ENCODE assay signal across 16 cellular contexts in genomic region chr6:48141975-48142374, GRCh38. TPM values are rescaled to one million over a fixed set of nuclear protein-coding genes. Genes with fewer than 3 reads are reported as not detected.
"Had no signal": no experiment of that assay in that cellular context is flagged by ENCODE, and none has a peak within 500 bp of the region (broad histone marks: within the 10 kb centered on the region; RNA-seq: fewer than 3 reads in every experiment).

No MANE protein-coding gene starts in this region.

- H3K9me3 ChIP-seq: adrenal gland, neutrophil, pancreas, tibial artery had no signal

- DNase-seq: activated CD4-positive, alpha-beta T cell treated with anti-CD3 and anti-CD28 coated beads, Interleukin-2, amount 50 U/mL, for 1 hour; activated CD4-positive, CD25-positive, alpha-beta regulatory T cell treated with anti-CD3 and anti-CD28 coated beads, Interleukin-2, amount 50 U/mL, for 72 hours; activated CD8-positive, alpha-beta memory T cell treated with anti-CD3 and anti-CD28 coated beads, Interleukin-2, amount 50 U/mL, for 4 hours; activated effector memory CD4-positive, alpha-beta T cell treated with Interleukin-2 at 50 U/mL for 16 hours; activated T-cell treated with anti-CD3 and anti-CD28 coated beads, Interleukin-2, amount 50 U/mL, for 4 hours; adrenal gland; caudate nucleus; endodermal cell; pancreas; stimulated activated CD4-positive, alpha-beta T cell treated with anti-CD3 and anti-CD28 coated beads, Interleukin-1b, Interleukin-23, amount 100 ng/mL, for 48 hours; stimulated activated naive CD8-positive, alpha-beta T cell treated with anti-CD3 and anti-CD28 coated beads, Interleukin-15, Interleukin-2, amounts not matched to agents 100 U/mL and 50 U/mL, for 24 hours; substantia nigra; tibial artery had no signal

- ATAC-seq: activated T-cell treated with anti-CD3 and anti-CD28 coated beads, Interleukin-2, amount 50 U/mL, for 4 hours; natural killer cell treated with Interleukin-12 subunit alpha and Interleukin-12 subunit beta and Interleukin-15 and Interleukin-18, amount 100 ng/mL, for 72 hours; pancreas; stimulated activated naive CD8-positive, alpha-beta T cell treated with anti-CD3 and anti-CD28 coated beads, Interleukin-15, Interleukin-2, amounts not matched to agents 100 U/mL and 50 U/mL, for 24 hours had no signal

- H3K36me3 ChIP-seq: adrenal gland, neutrophil, pancreas, tibial artery had no signal

- H3K27me3 ChIP-seq: adrenal gland, neutrophil, pancreas, tibial artery had no signal

- H3K27ac ChIP-seq: adrenal gland, neutrophil, pancreas, tibial artery had no signal

- H3K4me1 ChIP-seq: adrenal gland, pancreas, tibial artery had no signal

- H3K4me3 ChIP-seq: adrenal gland, lung, pancreas, tibial artery had no signal

RNA-seq across cellular contexts. Expression of gene PTCHD4, which starts 31.0 kb away (rescaled TPM):
- total RNA-seq: activated T-cell treated with anti-CD3 and anti-CD28 coated beads, Interleukin-2, amount 50 U/mL, for 4 hours; natural killer cell treated with Interleukin-12 subunit alpha and Interleukin-12 subunit beta and Interleukin-15 and Interleukin-18, amount 100 ng/mL, for 72 hours had no signal
